ENCODE assay signal across 8 cellular contexts in genomic region chr1:1137256-1138045, GRCh38. TPM values are rescaled to one million over a fixed set of nuclear protein-coding genes. Genes with fewer than 3 reads are reported as not detected.
DNase-seq lines count a peak whose midpoint lies in the region; ATAC-seq and TF ChIP-seq lines count a peak whose summit lies in the region.

No MANE protein-coding gene starts in this region.

- H3K9me3 ChIP-seq in SU-DHL-6 (ENCODE audit: insufficient read depth, low read length) (no peaks in the 10 kb centered on the region), adrenal gland (replicated peaks in 1 of 3) (no peaks in the 10 kb centered on the region)

- no peak for TF ChIP-seq POLR2A in adrenal gland (IDR thresholded peaks at IDR 0.05)

- H3K4me3 Mint-ChIP-seq in activated naive CD8-positive, alpha-beta T cell = peak overlapping the region; percentile 79

- H3K36me3 ChIP-seq in SU-DHL-6 (ENCODE audit: low read length) (no peaks in the 10 kb centered on the region), adrenal gland (replicated peaks in 1 of 2) (no peaks in the 10 kb centered on the region)

- intact Hi-C loops in adrenal gland (cut with DNase I) = no loop called here

- H3K9ac ChIP-seq in SU-DHL-6 (ENCODE audit: low read length) = no peak overlapping the region; the same call in 1 of the 2 replicates

- peak overlapping the region; percentile 75 for H3K27ac Mint-ChIP-seq in activated naive CD8-positive, alpha-beta T cell

- H3K4me2 ChIP-seq in SU-DHL-6 (ENCODE audit: low read depth, low read length, poor library complexity, severe bottlenecking) = peak overlapping the region; percentile 40

- H3K27me3 ChIP-seq in SU-DHL-6 (ENCODE audit: low read length) = no peaks in the 10 kb centered on the region
- H3K27me3 ChIP-seq in adrenal gland = peaks cover 12% of the 10 kb centered on the region

- WGBS in adrenal gland, 4 donors = 18 to 43% (median 30%) methylated on average over 10 to 36 of the region's 36 CpGs

- H3K4me1 ChIP-seq in adrenal gland (replicated peaks in 1 of 2) = no peaks in the 10 kb centered on the region

- no peaks in the 10 kb centered on the region for H3K36me3 Mint-ChIP-seq in activated naive CD8-positive, alpha-beta T cell

- no peaks in the 10 kb centered on the region for H3K79me2 ChIP-seq in SU-DHL-6 (ENCODE audit: insufficient read depth, low read length)

- peak; percentile 45 for ATAC-seq in GM21423 (IDR thresholded peaks at IDR 0.05; ENCODE audit: unreplicated experiment)
- ATAC-seq in GM19351 (IDR thresholded peaks at IDR 0.05; ENCODE audit: unreplicated experiment) = no peak
- ATAC-seq in HG02623 (IDR thresholded peaks at IDR 0.05; ENCODE audit: unreplicated experiment) = no peak

- H3K4me1 Mint-ChIP-seq in activated naive CD8-positive, alpha-beta T cell (ENCODE audit: low read depth) = peaks cover 7% of the 10 kb centered on the region

- no peak overlapping the region for H3K27ac ChIP-seq in SU-DHL-6 (ENCODE audit: low read depth, low read length)
- H3K27ac ChIP-seq in adrenal gland = no peak overlapping the region

- H3K27me3 Mint-ChIP-seq in activated naive CD8-positive, alpha-beta T cell = no peaks in the 10 kb centered on the region

- peak; percentile 31 to 74 (median 43) for DNase-seq in stimulated activated CD4-positive, alpha-beta T cell treated with anti-CD3 and anti-CD28 coated beads, TNF-alpha, amount 100 ng/mL, for 24 hours (ENCODE audit: low read depth in 3 of 3)
- DNase-seq in HCEC 1CT = no peak
- DNase-seq in adrenal gland = no peak

- no peaks in the 10 kb centered on the region for H3K9me2 ChIP-seq in SU-DHL-6 (replicated peaks; ENCODE audit: insufficient read depth, low read length)

- no peak overlapping the region for H2AFZ ChIP-seq in SU-DHL-6 (ENCODE audit: low read depth, low read length, severe bottlenecking)

- H3K4me3 ChIP-seq in SU-DHL-6 (ENCODE audit: insufficient read depth, low read length, poor library complexity, severe bottlenecking) (peak overlapping the region; percentile 10), adrenal gland (no peak overlapping the region)

- no peaks in the 10 kb centered on the region for H3F3A ChIP-seq in SU-DHL-6 (ENCODE audit: insufficient read depth)

- no peaks in the 10 kb centered on the region for H4K20me1 ChIP-seq in SU-DHL-6 (ENCODE audit: low read depth, low read length)

- TF ChIP-seq CTCF in SU-DHL-6 (IDR thresholded peaks at IDR 0.05; ENCODE audit: insufficient read depth, low read length, poor library complexity, severe bottlenecking) = no peak
- no peak for TF ChIP-seq CTCF in adrenal gland (IDR thresholded peaks at IDR 0.05)

- no peaks in the 10 kb centered on the region for H3K9me3 Mint-ChIP-seq in activated naive CD8-positive, alpha-beta T cell (ENCODE audit: low read depth)

RNA-seq across cellular contexts. Expression of gene C1orf159, which starts 21.6 kb away (rescaled TPM):
- 10 to 100 TPM in 5 of 8 donors, 1 to 10 TPM in 3; 5.4 to 17.3 (median 11.3) TPM for total RNA-seq in adrenal gland
- 10 to 100 TPM in 2 of 3 donors, under 1 TPM in 1; 0.55 to 54.3 (median 25.5) TPM for polyA plus RNA-seq in adrenal gland

RNA-seq across cellular contexts. Expression of gene TTLL10, which starts 36.2 kb away (rescaled TPM):
- total RNA-seq in adrenal gland = not detected
- polyA plus RNA-seq in adrenal gland = under 1 TPM in 2 of 3 donors, not detected in 1; 0.32 to 0.44 TPM

Comparison
In these comparisons a context has a peak if more than half of its experiments do, and no peak if none do; other contexts are left out.
1. DNase-seq: peak in stimulated activated CD4-positive, alpha-beta T cell treated with anti-CD3 and anti-CD28 coated beads, TNF-alpha, amount 100 ng/mL, for 24 hours (3 of 3); none in HCEC 1CT (single experiment) and adrenal gland (0 of 7).